In the genomic region with DNA sequence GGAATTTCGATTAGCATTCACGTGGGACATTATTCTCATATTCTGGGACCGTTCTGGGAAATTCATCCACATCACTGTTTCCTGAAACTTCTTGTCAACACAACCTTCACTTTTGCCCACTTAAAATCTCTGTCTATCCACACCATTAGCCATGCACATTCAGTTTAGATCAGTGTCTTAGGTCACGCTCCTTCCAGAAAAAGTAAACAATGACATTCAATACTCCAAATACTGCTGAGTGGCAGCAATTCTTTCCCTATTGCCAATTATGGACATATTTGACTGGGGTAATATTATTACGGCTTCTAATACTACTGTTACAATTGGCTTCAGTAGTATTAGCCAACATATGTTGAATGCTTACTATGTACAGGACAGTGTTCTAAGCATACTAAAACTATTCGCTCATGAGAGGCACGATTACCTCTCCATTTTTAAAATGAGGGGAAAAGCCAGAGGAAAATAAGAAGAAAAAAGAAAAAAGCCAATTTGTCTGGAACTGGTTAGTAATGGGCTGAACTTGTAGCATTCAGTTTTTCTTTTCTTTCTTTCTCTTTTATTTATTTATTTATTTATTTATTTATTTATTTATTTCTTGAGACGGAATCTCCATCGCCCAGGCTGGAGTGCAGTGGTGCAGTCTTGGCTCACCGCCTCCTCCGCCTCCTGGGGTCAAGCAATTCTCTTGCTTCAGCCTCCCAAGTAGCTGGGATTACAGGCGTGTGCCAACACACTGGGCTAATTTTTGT, we compare ENCODE assay signal across 1 cellular context.
TF ChIP-seq lines count a peak whose summit lies in the region.

No MANE protein-coding gene starts in this region.

TF ChIP-seq in HEK293, 187 proteins besides CTCF, POLR2A, EP300 and RAD21 (continued from another document):
- TF ChIP-seq ZNF2 (tag by site-specific recombination; IDR thresholded peaks at IDR 0.05) (no peak), SCRT1 (tag by site-specific recombination; IDR thresholded peaks at IDR 0.05; ENCODE audit: borderline replicate concordance) (no peak), KLF1 (tag by site-specific recombination; IDR thresholded peaks at IDR 0.05) (no peak), ZXDB (tag by site-specific recombination; IDR thresholded peaks at IDR 0.05) (peak; percentile 84), ZNF558 (tag by site-specific recombination; IDR thresholded peaks at IDR 0.05) (peak; percentile 74), ZNF626 (tag by site-specific recombination; IDR thresholded peaks at IDR 0.05) (no peak), ZNF366 (tag by site-specific recombination; conservative IDR thresholded peaks at IDR 0.05) (0 out of 2 replicates have a peak, but pooled peaks have one; percentile 37), ZSCAN23 (tag by site-specific recombination; IDR thresholded peaks at IDR 0.05) (no peak), ZNF311 (tag by site-specific recombination; IDR thresholded peaks at IDR 0.05; ENCODE audit: borderline replicate concordance) (no peak), ZNF76 (tag by site-specific recombination; IDR thresholded peaks at IDR 0.05; ENCODE audit: borderline replicate concordance, low read depth) (no peak), KLF8 (tag by site-specific recombination; IDR thresholded peaks at IDR 0.05) (no peak), HOXD13 (CRISPR knock-in tag; IDR thresholded peaks at IDR 0.05; ENCODE audit: borderline replicate concordance) (no peak)
- TF ChIP-seq, protein P1, sequence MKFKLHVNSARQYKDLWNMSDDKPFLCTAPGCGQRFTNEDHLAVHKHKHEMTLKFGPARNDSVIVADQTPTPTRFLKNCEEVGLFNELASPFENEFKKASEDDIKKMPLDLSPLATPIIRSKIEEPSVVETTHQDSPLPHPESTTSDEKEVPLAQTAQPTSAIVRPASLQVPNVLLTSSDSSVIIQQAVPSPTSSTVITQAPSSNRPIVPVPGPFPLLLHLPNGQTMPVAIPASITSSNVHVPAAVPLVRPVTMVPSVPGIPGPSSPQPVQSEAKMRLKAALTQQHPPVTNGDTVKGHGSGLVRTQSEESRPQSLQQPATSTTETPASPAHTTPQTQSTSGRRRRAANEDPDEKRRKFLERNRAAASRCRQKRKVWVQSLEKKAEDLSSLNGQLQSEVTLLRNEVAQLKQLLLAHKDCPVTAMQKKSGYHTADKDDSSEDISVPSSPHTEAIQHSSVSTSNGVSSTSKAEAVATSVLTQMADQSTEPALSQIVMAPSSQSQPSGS (tag by site-specific recombination; IDR thresholded peaks at IDR 0.05; ENCODE audit: low read depth), result no peak
- TF ChIP-seq, protein P2, sequence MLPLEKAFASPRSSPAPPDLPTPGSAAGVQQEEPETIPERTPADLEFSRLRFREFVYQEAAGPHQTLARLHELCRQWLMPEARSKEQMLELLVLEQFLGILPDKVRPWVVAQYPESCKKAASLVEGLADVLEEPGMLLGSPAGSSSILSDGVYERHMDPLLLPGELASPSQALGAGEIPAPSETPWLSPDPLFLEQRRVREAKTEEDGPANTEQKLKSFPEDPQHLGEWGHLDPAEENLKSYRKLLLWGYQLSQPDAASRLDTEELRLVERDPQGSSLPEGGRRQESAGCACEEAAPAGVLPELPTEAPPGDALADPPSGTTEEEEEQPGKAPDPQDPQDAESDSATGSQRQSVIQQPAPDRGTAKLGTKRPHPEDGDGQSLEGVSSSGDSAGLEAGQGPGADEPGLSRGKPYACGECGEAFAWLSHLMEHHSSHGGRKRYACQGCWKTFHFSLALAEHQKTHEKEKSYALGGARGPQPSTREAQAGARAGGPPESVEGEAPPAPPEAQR (tag by site-specific recombination; IDR thresholded peaks at IDR 0.05), result no peak
